In the genomic region with DNA sequence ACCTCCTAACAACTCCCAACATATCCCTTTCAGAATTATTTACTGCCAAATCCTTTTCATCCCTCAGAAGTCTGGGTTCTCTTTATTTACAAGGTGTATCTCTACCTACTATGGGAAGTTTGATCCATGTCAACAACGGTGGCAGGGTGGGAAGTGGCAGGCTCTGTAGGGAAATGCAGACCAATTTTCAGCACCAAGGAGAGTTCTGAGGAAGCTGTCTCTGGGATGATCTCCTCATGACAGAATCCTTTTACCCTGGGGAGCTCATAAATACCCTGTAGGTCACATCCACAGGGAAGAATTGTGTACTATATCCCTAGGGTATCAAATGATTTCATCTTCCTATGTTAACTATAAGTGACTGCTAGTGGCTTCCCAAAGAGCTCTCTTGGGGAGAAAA, we compare ENCODE assay signal across 1 cellular context.
TF ChIP-seq lines count a peak whose summit lies in the region.

No MANE protein-coding gene starts in this region.

TF ChIP-seq in K562, 482 proteins besides CTCF, POLR2A, EP300 and RAD21:
- TF ChIP-seq MIER1 (IDR thresholded peaks at IDR 0.05; ENCODE audit: low read depth) = peak; percentile 94
- no peak for TF ChIP-seq ZNF707 (CRISPR knock-in tag; conservative IDR thresholded peaks at IDR 0.05)
- TF ChIP-seq BCL6 (CRISPR knock-in tag; IDR thresholded peaks at IDR 0.05) = no peak
- TF ChIP-seq, protein P1, sequence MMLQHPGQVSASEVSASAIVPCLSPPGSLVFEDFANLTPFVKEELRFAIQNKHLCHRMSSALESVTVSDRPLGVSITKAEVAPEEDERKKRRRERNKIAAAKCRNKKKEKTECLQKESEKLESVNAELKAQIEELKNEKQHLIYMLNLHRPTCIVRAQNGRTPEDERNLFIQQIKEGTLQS (IDR thresholded peaks at IDR 0.05) = no peak
- TF ChIP-seq, protein P1 (CRISPR knock-in tag; conservative IDR thresholded peaks at IDR 0.05) = no peak
- TF ChIP-seq, protein P2, sequence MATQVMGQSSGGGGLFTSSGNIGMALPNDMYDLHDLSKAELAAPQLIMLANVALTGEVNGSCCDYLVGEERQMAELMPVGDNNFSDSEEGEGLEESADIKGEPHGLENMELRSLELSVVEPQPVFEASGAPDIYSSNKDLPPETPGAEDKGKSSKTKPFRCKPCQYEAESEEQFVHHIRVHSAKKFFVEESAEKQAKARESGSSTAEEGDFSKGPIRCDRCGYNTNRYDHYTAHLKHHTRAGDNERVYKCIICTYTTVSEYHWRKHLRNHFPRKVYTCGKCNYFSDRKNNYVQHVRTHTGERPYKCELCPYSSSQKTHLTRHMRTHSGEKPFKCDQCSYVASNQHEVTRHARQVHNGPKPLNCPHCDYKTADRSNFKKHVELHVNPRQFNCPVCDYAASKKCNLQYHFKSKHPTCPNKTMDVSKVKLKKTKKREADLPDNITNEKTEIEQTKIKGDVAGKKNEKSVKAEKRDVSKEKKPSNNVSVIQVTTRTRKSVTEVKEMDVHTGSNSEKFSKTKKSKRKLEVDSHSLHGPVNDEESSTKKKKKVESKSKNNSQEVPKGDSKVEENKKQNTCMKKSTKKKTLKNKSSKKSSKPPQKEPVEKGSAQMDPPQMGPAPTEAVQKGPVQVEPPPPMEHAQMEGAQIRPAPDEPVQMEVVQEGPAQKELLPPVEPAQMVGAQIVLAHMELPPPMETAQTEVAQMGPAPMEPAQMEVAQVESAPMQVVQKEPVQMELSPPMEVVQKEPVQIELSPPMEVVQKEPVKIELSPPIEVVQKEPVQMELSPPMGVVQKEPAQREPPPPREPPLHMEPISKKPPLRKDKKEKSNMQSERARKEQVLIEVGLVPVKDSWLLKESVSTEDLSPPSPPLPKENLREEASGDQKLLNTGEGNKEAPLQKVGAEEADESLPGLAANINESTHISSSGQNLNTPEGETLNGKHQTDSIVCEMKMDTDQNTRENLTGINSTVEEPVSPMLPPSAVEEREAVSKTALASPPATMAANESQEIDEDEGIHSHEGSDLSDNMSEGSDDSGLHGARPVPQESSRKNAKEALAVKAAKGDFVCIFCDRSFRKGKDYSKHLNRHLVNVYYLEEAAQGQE (CRISPR knock-in tag; IDR thresholded peaks at IDR 0.05; ENCODE audit: low read depth) = peak; percentile 92
- 0 out of 2 replicates have a peak, but pooled peaks have one; percentile 40 for TF ChIP-seq ZNF766 (CRISPR knock-in tag; conservative IDR thresholded peaks at IDR 0.05)
- no peak for TF ChIP-seq NCOR1 (IDR thresholded peaks at IDR 0.05)
- peak; percentile 96 for TF ChIP-seq EHMT2 (IDR thresholded peaks at IDR 0.05)
- no peak for TF ChIP-seq PYGO2 (tag; IDR thresholded peaks at IDR 0.05)
- TF ChIP-seq ZNF197 (CRISPR knock-in tag; IDR thresholded peaks at IDR 0.05; ENCODE audit: low read depth) = no peak
- TF ChIP-seq GTF2F1 (IDR thresholded peaks at IDR 0.05; ENCODE audit: low read depth, low read length) = no peak
- no peak for TF ChIP-seq ZFPM2 (CRISPR knock-in tag; IDR thresholded peaks at IDR 0.05)
- no peak for TF ChIP-seq SIN3A (IDR thresholded peaks at IDR 0.05; ENCODE audit: borderline replicate concordance in 2 of 2, control insufficient read depth in 1 of 2, low read depth in 2 of 2, low read length in 2 of 2)
- TF ChIP-seq RCOR1 (IDR thresholded peaks at IDR 0.05; ENCODE audit: borderline replicate concordance in 1 of 2, low read depth in 2 of 2, low read length in 2 of 2) = 0 out of 4 replicates have a peak, but pooled peaks of 1 of the 2 experiments have one; percentile 34
- 0 out of 2 replicates have a peak, but pooled peaks have one; percentile 28 for TF ChIP-seq HDAC2 (IDR thresholded peaks at IDR 0.05)
- TF ChIP-seq SOX6 (IDR thresholded peaks at IDR 0.05) = no peak
- TF ChIP-seq SREBF2 (CRISPR knock-in tag; IDR thresholded peaks at IDR 0.05) = no peak
- peak; percentile 19; the same call in 1 of the 2 replicates for TF ChIP-seq DMBX1 (CRISPR knock-in tag; IDR thresholded peaks at IDR 0.05; ENCODE audit: borderline replicate concordance)
